7 cellular contexts compared by ENCODE assay signal in genomic region chr9:85667374-85667773, GRCh38.
"Had no signal": no experiment of that assay in that cellular context is flagged by ENCODE, and none has a peak within 500 bp of the region (broad histone marks: within the 10 kb centered on the region; RNA-seq: fewer than 3 reads in every experiment).

No MANE protein-coding gene starts in this region.

- ATAC-seq: GM12878 had no signal

- FAIRE-seq: GM12878, GM12891, GM12892, GM18507, GM19239 had no signal

- DNase-seq: GDM1, GF-D8 had no signal

- H3K4me3 ChIP-seq: GM12878 had no signal
